In genomic region chr2:121219866-121220265, GRCh38 we compare ENCODE assay signal across 37 cellular contexts.
"Had no signal": no experiment of that assay in that cellular context is flagged by ENCODE, and none has a peak within 500 bp of the region (broad histone marks: within the 10 kb centered on the region; RNA-seq: fewer than 3 reads in every experiment).

No MANE protein-coding gene starts in this region.

- H3K27me3 Mint-ChIP-seq: activated CD8-positive, alpha-beta T cell treated with anti-CD3 and anti-CD28 coated beads for 36 hours; activated naive CD8-positive, alpha-beta T cell treated with anti-CD3 and anti-CD28 coated beads, Interleukin-2, amount 50 U/mL, for 24 hours; central memory CD8-positive, alpha-beta T cell had no signal

- H3K27ac Mint-ChIP-seq: activated B cell treated with CpG ODN at 0.5 μM for 24 hours; activated CD4-positive, alpha-beta memory T cell treated with anti-CD3 and anti-CD28 coated beads for 36 hours; activated CD4-positive, alpha-beta T cell treated with anti-CD3 and anti-CD28 coated beads, Interleukin-2, amount 10 ng/mL, durations not matched to agents 24 days and 14 days; activated CD8-positive, alpha-beta T cell treated with anti-CD3 and anti-CD28 coated beads for 36 hours; activated naive CD8-positive, alpha-beta T cell; activated naive CD8-positive, alpha-beta T cell treated with anti-CD3 and anti-CD28 coated beads, Interleukin-2, amount 10 ng/mL, durations not matched to agents 7 days and 5 days; activated naive CD8-positive, alpha-beta T cell treated with anti-CD3 and anti-CD28 coated beads, Interleukin-2, amount 50 U/mL, for 24 hours; activated T-cell treated with anti-CD3 and anti-CD28 coated beads, Interleukin-2, amount 50 U/mL, for 72 hours; activated T-helper 1 cell treated with anti-CD3 and anti-CD28 coated beads, Interleukin-12 subunit alpha, Interleukin-12 subunit beta, Interleukin-2, Interleukin-4 antibody, amounts not matched to agents 30 ng/mL and 10 ng/mL and 1 ng/mL, durations not matched to agents 14 hours and 24 hours and 36 hours; activated T-helper 17 cell treated with anti-CD3 and anti-CD28 coated beads, Interleukin-2, amount 50 U/mL, for 72 hours; brain; T-helper 1 cell treated with Interleukin-12 subunit alpha and Interleukin-12 subunit beta and Interleukin-4 antibody, amounts not matched to agents 30 μg/mL and 1 μg/mL, for 36 hours; T-helper 2 cell treated with Interferon-gamma antibody and Interleukin-4, amounts not matched to agents 5 μg/mL and 100 μg/mL, for 36 hours had no signal

- DNase-seq: activated B cell treated with CpG ODN at 0.5 μM for 24 hours; activated CD4-positive, alpha-beta memory T cell treated with anti-CD3 and anti-CD28 coated beads for 36 hours; activated CD4-positive, alpha-beta T cell treated with anti-CD3 and anti-CD28 coated beads for 4 hours; activated CD4-positive, alpha-beta T cell treated with anti-CD3 and anti-CD28 coated beads, Interleukin-2, amount 10 ng/mL, durations not matched to agents 24 days and 14 days; activated CD4-positive, alpha-beta T cell treated with anti-CD3 and anti-CD28 coated beads, Interleukin-2, amount 50 U/mL, for 1 hour; activated CD4-positive, alpha-beta T cell treated with anti-CD3 and anti-CD28 coated beads, Interleukin-2, amount 50 U/mL, for 4 hours; activated CD4-positive, CD25-positive, alpha-beta regulatory T cell treated with anti-CD3 and anti-CD28 coated beads, Interleukin-2, amount 50 U/mL, for 72 hours; activated CD8-positive, alpha-beta memory T cell treated with anti-CD3 and anti-CD28 coated beads, Interleukin-2, amount 50 U/mL, for 4 hours; activated CD8-positive, alpha-beta T cell treated with anti-CD3 and anti-CD28 coated beads for 36 hours; activated effector memory CD4-positive, alpha-beta T cell treated with anti-CD3 and anti-CD28 coated beads, Interleukin-2, amount 50 U/mL, for 16 hours; activated naive CD4-positive, alpha-beta T cell treated with anti-CD3 and anti-CD28 coated beads, Interleukin-2, amount 50 U/mL, for 16 hours; activated naive CD4-positive, alpha-beta T cell treated with Interleukin-2 at 50 U/mL for 16 hours; activated naive CD8-positive, alpha-beta T cell treated with anti-CD3 and anti-CD28 coated beads, Interleukin-2, amount 10 ng/mL, durations not matched to agents 7 days and 5 days; activated naive CD8-positive, alpha-beta T cell treated with anti-CD3 and anti-CD28 coated beads, Interleukin-2, amount 50 U/mL, for 24 hours; activated T-cell treated with anti-CD3 and anti-CD28 coated beads for 4 hours; activated T-cell treated with anti-CD3 and anti-CD28 coated beads, Interleukin-2, amount 50 U/mL, for 1 hour; activated T-cell treated with anti-CD3 and anti-CD28 coated beads, Interleukin-2, amount 50 U/mL, for 4 hours; activated T-cell treated with anti-CD3 and anti-CD28 coated beads, Interleukin-2, amount 50 U/mL, for 72 hours; amygdala; anterior cingulate cortex; caudate nucleus; cerebellar nuclear complex; T-helper 1 cell; T-helper 2 cell; T-helper 9 cell had no signal

- FAIRE-seq: bronchial epithelial cell, TTC549 had no signal

- H3K4me1 Mint-ChIP-seq: activated B cell treated with CpG ODN at 0.5 μM for 24 hours; activated naive CD8-positive, alpha-beta T cell treated with anti-CD3 and anti-CD28 coated beads, Interleukin-2, amount 10 ng/mL, durations not matched to agents 7 days and 5 days; activated naive CD8-positive, alpha-beta T cell treated with anti-CD3 and anti-CD28 coated beads, Interleukin-2, amount 50 U/mL, for 24 hours; activated T-helper 17 cell treated with anti-CD3 and anti-CD28 coated beads, Interleukin-2, amount 50 U/mL, for 72 hours; brain; central memory CD8-positive, alpha-beta T cell had no signal

- H3K9me3 ChIP-seq: ascending aorta had no signal

- H3K36me3 Mint-ChIP-seq: activated CD4-positive, alpha-beta memory T cell treated with anti-CD3 and anti-CD28 coated beads for 36 hours; activated naive CD8-positive, alpha-beta T cell; activated naive CD8-positive, alpha-beta T cell treated with anti-CD3 and anti-CD28 coated beads, Interleukin-2, amount 10 ng/mL, durations not matched to agents 7 days and 5 days; brain had no signal

- ATAC-seq: activated CD8-positive, alpha-beta T cell treated with anti-CD3 and anti-CD28 coated beads for 36 hours; activated naive CD8-positive, alpha-beta T cell treated with anti-CD3 and anti-CD28 coated beads, Interleukin-2, amount 50 U/mL, for 24 hours; activated T-cell treated with anti-CD3 and anti-CD28 coated beads, Interleukin-2, amount 50 U/mL, for 4 hours; activated T-cell treated with anti-CD3 and anti-CD28 coated beads, Interleukin-2, amount 50 U/mL, for 72 hours; activated T-helper 17 cell treated with anti-CD3 and anti-CD28 coated beads, Interleukin-2, amount 50 U/mL, for 72 hours had no signal

- H3K27ac ChIP-seq: ascending aorta, cardiac muscle cell, VCaP had no signal

- H3K27me3 ChIP-seq: ascending aorta, cardiac muscle cell had no signal

- H3K9me3 Mint-ChIP-seq: activated B cell treated with CpG ODN at 0.5 μM for 24 hours; activated CD4-positive, alpha-beta memory T cell treated with anti-CD3 and anti-CD28 coated beads for 36 hours; activated CD4-positive, alpha-beta T cell treated with anti-CD3 and anti-CD28 coated beads, Interleukin-2, amount 10 ng/mL, durations not matched to agents 24 days and 14 days; activated CD8-positive, alpha-beta T cell treated with anti-CD3 and anti-CD28 coated beads for 36 hours; activated naive CD8-positive, alpha-beta T cell treated with anti-CD3 and anti-CD28 coated beads, Interleukin-2, amount 10 ng/mL, durations not matched to agents 7 days and 5 days; activated naive CD8-positive, alpha-beta T cell treated with anti-CD3 and anti-CD28 coated beads, Interleukin-2, amount 50 U/mL, for 24 hours; activated T-cell treated with anti-CD3 and anti-CD28 coated beads, Interleukin-2, amount 50 U/mL, for 4 hours; activated T-cell treated with anti-CD3 and anti-CD28 coated beads, Interleukin-2, amount 50 U/mL, for 72 hours; activated T-helper 1 cell treated with anti-CD3 and anti-CD28 coated beads, Interleukin-12 subunit alpha, Interleukin-12 subunit beta, Interleukin-2, Interleukin-4 antibody, amounts not matched to agents 30 ng/mL and 10 ng/mL and 1 ng/mL, durations not matched to agents 14 hours and 24 hours and 36 hours; activated T-helper 17 cell treated with anti-CD3 and anti-CD28 coated beads, Interleukin-2, amount 50 U/mL, for 72 hours; central memory CD8-positive, alpha-beta T cell; T-helper 1 cell treated with Interleukin-12 subunit alpha and Interleukin-12 subunit beta and Interleukin-4 antibody, amounts not matched to agents 30 μg/mL and 1 μg/mL, for 36 hours; T-helper 2 cell treated with Interferon-gamma antibody and Interleukin-4, amounts not matched to agents 5 μg/mL and 100 μg/mL, for 36 hours had no signal

- H3K4me3 Mint-ChIP-seq: activated B cell treated with CpG ODN at 0.5 μM for 24 hours; activated CD4-positive, alpha-beta memory T cell treated with anti-CD3 and anti-CD28 coated beads for 36 hours; activated CD4-positive, alpha-beta T cell treated with anti-CD3 and anti-CD28 coated beads, Interleukin-2, amount 10 ng/mL, durations not matched to agents 24 days and 14 days; activated CD8-positive, alpha-beta T cell treated with anti-CD3 and anti-CD28 coated beads for 36 hours; activated naive CD8-positive, alpha-beta T cell; activated naive CD8-positive, alpha-beta T cell treated with anti-CD3 and anti-CD28 coated beads, Interleukin-2, amount 10 ng/mL, durations not matched to agents 7 days and 5 days; activated naive CD8-positive, alpha-beta T cell treated with anti-CD3 and anti-CD28 coated beads, Interleukin-2, amount 50 U/mL, for 24 hours; activated T-cell treated with anti-CD3 and anti-CD28 coated beads, Interleukin-2, amount 50 U/mL, for 4 hours; activated T-cell treated with anti-CD3 and anti-CD28 coated beads, Interleukin-2, amount 50 U/mL, for 72 hours; activated T-helper 1 cell treated with anti-CD3 and anti-CD28 coated beads, Interleukin-12 subunit alpha, Interleukin-12 subunit beta, Interleukin-2, Interleukin-4 antibody, amounts not matched to agents 30 ng/mL and 10 ng/mL and 1 ng/mL, durations not matched to agents 14 hours and 24 hours and 36 hours; activated T-helper 17 cell treated with anti-CD3 and anti-CD28 coated beads, Interleukin-2, amount 50 U/mL, for 72 hours; brain; central memory CD8-positive, alpha-beta T cell; T-helper 1 cell treated with Interleukin-12 subunit alpha and Interleukin-12 subunit beta and Interleukin-4 antibody, amounts not matched to agents 30 μg/mL and 1 μg/mL, for 36 hours; T-helper 2 cell treated with Interferon-gamma antibody and Interleukin-4, amounts not matched to agents 5 μg/mL and 100 μg/mL, for 36 hours had no signal

- H3K36me3 ChIP-seq: ascending aorta, cardiac muscle cell had no signal

- H3K4me1 ChIP-seq: ascending aorta had no signal

- H3K4me3 ChIP-seq: ascending aorta, cardiac muscle cell had no signal
